In the genomic region with DNA sequence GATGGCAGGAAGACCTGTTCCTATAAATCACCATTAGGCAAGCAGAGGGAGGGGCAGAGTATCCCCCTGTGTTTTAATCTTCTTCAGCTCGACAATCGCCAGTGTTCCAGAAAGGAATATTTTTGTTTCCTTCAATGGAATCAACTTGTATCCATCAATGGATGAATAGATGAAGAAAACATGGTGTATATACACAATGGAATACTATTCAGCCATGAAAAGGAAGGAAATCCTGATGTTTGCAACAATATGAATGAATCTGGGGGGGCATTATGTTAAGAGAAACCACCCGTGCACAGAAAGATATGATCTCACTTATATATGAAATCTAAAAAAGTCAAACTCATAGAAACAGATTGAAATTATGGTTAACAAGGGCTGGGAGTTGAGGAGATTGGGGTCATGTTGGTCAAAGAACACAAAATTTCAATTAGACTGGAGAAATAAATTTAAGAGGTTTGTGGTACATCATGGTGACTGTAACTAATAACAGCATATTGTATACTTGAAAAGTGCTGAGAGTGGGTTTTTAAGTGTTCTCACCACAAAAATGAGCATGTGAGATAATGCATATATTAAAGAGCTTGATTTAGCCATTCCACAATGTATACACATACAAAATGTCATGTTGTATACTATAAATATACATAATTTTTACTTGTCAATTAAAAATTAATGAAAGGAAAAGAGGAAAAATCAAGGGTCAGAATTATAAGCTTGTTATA, we compare ENCODE assay signal across 1 cellular context.
TF ChIP-seq lines count a peak whose summit lies in the region.

No MANE protein-coding gene starts in this region.

TF ChIP-seq in HepG2, 621 proteins besides CTCF, POLR2A, EP300 and RAD21:
- TF ChIP-seq MAFF (IDR thresholded peaks at IDR 0.05; ENCODE audit: low read depth, low read length) = 0 out of 2 replicates have a peak, but pooled peaks have one; percentile 12
- TF ChIP-seq MAFK (conservative IDR thresholded peaks at IDR 0.05 in 1 of 2, IDR thresholded peaks at IDR 0.05 in 1 of 2; ENCODE audit: low read length in 2 of 2) = peak; percentile 15 to 60; a peak in 2 of 4 replicates
- TF ChIP-seq, protein P1, sequence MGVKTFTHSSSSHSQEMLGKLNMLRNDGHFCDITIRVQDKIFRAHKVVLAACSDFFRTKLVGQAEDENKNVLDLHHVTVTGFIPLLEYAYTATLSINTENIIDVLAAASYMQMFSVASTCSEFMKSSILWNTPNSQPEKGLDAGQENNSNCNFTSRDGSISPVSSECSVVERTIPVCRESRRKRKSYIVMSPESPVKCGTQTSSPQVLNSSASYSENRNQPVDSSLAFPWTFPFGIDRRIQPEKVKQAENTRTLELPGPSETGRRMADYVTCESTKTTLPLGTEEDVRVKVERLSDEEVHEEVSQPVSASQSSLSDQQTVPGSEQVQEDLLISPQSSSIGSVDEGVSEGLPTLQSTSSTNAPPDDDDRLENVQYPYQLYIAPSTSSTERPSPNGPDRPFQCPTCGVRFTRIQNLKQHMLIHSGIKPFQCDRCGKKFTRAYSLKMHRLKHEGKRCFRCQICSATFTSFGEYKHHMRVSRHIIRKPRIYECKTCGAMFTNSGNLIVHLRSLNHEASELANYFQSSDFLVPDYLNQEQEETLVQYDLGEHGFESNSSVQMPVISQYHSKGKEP (CRISPR knock-in tag; IDR thresholded peaks at IDR 0.05) = no peak
TF ChIP-seq in HepG2: peak in this region for 2.
